1 cellular context compared by ENCODE assay signal in the genomic region with DNA sequence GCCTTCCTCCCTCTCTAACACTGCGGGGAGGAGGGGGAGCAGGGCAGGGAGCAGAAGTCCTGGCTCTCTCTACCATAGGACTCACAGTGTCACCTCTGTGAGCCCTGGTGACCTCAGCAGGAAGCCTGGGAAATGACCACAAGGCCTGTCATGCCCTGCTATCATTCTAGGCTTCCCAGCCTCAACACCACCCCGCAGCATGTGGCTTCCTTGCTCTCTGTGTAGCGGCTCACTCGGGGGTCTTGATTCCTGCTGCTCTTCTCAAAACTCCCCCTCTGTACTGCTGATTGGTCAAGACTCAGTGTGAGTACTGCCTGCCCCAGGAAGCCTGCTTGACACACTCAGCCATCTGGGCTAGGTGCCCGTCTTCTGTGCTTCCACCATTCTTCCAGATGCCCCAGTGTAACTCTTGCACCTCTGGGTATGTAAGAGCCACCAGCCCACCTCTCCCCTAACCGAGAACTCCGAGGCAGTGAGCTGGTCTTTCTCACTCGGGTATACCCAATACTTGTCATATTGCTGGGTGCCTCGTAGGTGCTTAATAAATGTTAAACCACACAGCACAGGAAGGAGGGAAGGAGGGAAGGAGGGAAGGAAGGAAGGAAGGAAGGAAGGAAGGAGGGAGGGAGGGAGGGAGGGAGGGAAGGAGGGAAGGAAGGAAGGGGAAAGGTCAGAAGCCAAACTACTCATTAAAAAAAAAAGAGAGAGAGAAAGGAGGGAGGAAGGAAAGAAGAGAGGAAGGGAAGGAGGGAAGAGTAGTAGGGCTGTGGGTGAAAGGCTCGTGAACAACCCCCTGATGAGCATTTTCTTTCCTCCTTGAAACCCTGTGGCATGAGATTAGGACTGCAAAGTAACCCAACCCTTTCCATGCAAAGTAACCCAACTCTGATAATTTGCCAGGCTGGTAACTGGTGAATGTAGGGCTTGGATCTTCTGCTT.
TF ChIP-seq lines count a peak whose summit lies in the region.

No MANE protein-coding gene starts in this region.

TF ChIP-seq in HepG2, 621 proteins besides CTCF, POLR2A, EP300 and RAD21 (continues in another document):
- TF ChIP-seq KLF16 (CRISPR knock-in tag; IDR thresholded peaks at IDR 0.05) (no peak), PCBP2 (optimal IDR thresholded peaks at IDR 0.05; ENCODE audit: low read depth, low read length, poor library complexity, severe bottlenecking) (peak; percentile 77), ISL2 (CRISPR knock-in tag; IDR thresholded peaks at IDR 0.05) (no peak), DPF2 (CRISPR knock-in tag; IDR thresholded peaks at IDR 0.05; ENCODE audit: borderline replicate concordance, low read depth) (no peak), NR2F6 (IDR thresholded peaks at IDR 0.05) (no peak), NR2F6 (CRISPR knock-in tag; IDR thresholded peaks at IDR 0.05) (peak; percentile 58), JUN (CRISPR knock-in tag; IDR thresholded peaks at IDR 0.05) (no peak), NFIC (IDR thresholded peaks at IDR 0.05; ENCODE audit: low read length) (no peak), SRY (CRISPR knock-in tag; IDR thresholded peaks at IDR 0.05) (no peak), SALL1 (CRISPR knock-in tag; IDR thresholded peaks at IDR 0.05) (peak; percentile 19; the same call in 1 of the 2 replicates), ZNF235 (CRISPR knock-in tag; IDR thresholded peaks at IDR 0.05; ENCODE audit: borderline replicate concordance) (no peak), ZFX (CRISPR knock-in tag; IDR thresholded peaks at IDR 0.05; ENCODE audit: low read depth) (0 out of 2 replicates have a peak, but pooled peaks have one; percentile 54), JUNB (CRISPR knock-in tag; IDR thresholded peaks at IDR 0.05; ENCODE audit: borderline replicate concordance) (no peak), DNMT3B (CRISPR knock-in tag; conservative IDR thresholded peaks at IDR 0.05) (no peak), SRSF4 (IDR thresholded peaks at IDR 0.05; ENCODE audit: low read depth, low read length, poor library complexity, severe bottlenecking) (no peak), ZNF552 (CRISPR knock-in tag; IDR thresholded peaks at IDR 0.05; ENCODE audit: borderline replicate concordance) (no peak), HNRNPK (IDR thresholded peaks at IDR 0.05; ENCODE audit: low read depth, low read length, poor library complexity, severe bottlenecking) (peak; percentile 49), ZNF24 (IDR thresholded peaks at IDR 0.05) (no peak), NR2F1 (CRISPR knock-in tag; IDR thresholded peaks at IDR 0.05) (peak in 1 of 2 experiments; percentile 45; a peak in 1 of 4 replicates), ELF1 (CRISPR knock-in tag; IDR thresholded peaks at IDR 0.05) (no peak), SOX6 (IDR thresholded peaks at IDR 0.05) (no peak), SOX6 (CRISPR knock-in tag; IDR thresholded peaks at IDR 0.05) (0 out of 2 replicates have a peak, but pooled peaks have one; percentile 26), RFXAP (CRISPR knock-in tag; IDR thresholded peaks at IDR 0.05; ENCODE audit: borderline replicate concordance) (no peak), ZNF614 (CRISPR knock-in tag; IDR thresholded peaks at IDR 0.05; ENCODE audit: borderline replicate concordance) (no peak), ELF4 (CRISPR knock-in tag; IDR thresholded peaks at IDR 0.05; ENCODE audit: borderline replicate concordance) (no peak), ZBTB1 (CRISPR knock-in tag; IDR thresholded peaks at IDR 0.05; ENCODE audit: borderline replicate concordance) (no peak)
- TF ChIP-seq, protein P1, sequence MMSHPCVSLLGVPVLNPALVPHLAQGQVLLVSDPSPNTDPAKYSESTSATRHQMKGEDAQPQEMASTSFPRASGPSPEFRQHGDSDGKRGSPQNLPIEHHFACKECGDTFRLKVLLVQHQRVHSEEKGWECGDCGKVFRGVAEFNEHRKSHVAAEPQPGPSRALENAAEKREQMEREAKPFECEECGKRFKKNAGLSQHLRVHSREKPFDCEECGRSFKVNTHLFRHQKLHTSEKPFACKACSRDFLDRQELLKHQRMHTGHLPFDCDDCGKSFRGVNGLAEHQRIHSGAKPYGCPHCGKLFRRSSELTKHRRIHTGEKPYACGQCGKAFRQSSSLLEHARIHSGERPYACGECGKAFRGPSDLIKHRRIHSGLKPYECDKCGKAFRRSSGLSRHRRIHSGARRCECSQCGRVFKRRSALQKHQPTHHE (CRISPR knock-in tag; IDR thresholded peaks at IDR 0.05; ENCODE audit: borderline replicate concordance), result no peak
- TF ChIP-seq, protein P2, sequence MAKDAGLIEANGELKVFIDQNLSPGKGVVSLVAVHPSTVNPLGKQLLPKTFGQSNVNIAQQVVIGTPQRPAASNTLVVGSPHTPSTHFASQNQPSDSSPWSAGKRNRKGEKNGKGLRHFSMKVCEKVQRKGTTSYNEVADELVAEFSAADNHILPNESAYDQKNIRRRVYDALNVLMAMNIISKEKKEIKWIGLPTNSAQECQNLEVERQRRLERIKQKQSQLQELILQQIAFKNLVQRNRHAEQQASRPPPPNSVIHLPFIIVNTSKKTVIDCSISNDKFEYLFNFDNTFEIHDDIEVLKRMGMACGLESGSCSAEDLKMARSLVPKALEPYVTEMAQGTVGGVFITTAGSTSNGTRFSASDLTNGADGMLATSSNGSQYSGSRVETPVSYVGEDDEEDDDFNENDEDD (CRISPR knock-in tag; IDR thresholded peaks at IDR 0.05; ENCODE audit: borderline replicate concordance), result no peak
- TF ChIP-seq, protein P3, sequence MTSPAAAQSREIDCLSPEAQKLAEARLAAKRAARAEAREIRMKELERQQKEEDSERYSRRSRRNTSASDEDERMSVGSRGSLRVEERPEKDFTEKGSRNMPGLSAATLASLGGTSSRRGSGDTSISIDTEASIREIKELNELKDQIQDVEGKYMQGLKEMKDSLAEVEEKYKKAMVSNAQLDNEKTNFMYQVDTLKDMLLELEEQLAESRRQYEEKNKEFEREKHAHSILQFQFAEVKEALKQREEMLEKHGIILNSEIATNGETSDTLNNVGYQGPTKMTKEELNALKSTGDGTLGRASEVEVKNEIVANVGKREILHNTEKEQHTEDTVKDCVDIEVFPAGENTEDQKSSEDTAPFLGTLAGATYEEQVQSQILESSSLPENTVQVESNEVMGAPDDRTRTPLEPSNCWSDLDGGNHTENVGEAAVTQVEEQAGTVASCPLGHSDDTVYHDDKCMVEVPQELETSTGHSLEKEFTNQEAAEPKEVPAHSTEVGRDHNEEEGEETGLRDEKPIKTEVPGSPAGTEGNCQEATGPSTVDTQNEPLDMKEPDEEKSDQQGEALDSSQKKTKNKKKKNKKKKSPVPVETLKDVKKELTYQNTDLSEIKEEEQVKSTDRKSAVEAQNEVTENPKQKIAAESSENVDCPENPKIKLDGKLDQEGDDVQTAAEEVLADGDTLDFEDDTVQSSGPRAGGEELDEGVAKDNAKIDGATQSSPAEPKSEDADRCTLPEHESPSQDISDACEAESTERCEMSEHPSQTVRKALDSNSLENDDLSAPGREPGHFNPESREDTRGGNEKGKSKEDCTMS (CRISPR knock-in tag; conservative IDR thresholded peaks at IDR 0.05), result no peak
- TF ChIP-seq, protein P4, sequence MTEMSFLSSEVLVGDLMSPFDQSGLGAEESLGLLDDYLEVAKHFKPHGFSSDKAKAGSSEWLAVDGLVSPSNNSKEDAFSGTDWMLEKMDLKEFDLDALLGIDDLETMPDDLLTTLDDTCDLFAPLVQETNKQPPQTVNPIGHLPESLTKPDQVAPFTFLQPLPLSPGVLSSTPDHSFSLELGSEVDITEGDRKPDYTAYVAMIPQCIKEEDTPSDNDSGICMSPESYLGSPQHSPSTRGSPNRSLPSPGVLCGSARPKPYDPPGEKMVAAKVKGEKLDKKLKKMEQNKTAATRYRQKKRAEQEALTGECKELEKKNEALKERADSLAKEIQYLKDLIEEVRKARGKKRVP (CRISPR knock-in tag; IDR thresholded peaks at IDR 0.05), result no peak
- TF ChIP-seq, protein P5, sequence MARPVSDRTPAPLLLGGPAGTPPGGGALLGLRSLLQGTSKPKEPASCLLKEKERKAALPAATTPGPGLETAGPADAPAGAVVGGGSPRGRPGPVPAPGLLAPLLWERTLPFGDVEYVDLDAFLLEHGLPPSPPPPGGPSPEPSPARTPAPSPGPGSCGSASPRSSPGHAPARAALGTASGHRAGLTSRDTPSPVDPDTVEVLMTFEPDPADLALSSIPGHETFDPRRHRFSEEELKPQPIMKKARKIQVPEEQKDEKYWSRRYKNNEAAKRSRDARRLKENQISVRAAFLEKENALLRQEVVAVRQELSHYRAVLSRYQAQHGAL (CRISPR knock-in tag; IDR thresholded peaks at IDR 0.05; ENCODE audit: not compliant biosample characterization), result no peak
- TF ChIP-seq, protein P6, sequence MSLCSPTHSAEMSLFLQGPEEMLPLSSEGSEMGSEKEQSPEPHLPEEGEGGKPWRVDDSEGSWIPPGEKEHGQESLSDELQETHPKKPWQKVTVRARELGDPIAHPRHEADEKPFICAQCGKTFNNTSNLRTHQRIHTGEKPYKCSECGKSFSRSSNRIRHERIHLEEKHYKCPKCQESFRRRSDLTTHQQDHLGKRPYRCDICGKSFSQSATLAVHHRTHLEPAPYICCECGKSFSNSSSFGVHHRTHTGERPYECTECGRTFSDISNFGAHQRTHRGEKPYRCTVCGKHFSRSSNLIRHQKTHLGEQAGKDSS (CRISPR knock-in tag; IDR thresholded peaks at IDR 0.05; ENCODE audit: borderline replicate concordance, low read depth), result 0 out of 2 replicates have a peak, but pooled peaks have one; percentile 18
- TF ChIP-seq, protein P7, sequence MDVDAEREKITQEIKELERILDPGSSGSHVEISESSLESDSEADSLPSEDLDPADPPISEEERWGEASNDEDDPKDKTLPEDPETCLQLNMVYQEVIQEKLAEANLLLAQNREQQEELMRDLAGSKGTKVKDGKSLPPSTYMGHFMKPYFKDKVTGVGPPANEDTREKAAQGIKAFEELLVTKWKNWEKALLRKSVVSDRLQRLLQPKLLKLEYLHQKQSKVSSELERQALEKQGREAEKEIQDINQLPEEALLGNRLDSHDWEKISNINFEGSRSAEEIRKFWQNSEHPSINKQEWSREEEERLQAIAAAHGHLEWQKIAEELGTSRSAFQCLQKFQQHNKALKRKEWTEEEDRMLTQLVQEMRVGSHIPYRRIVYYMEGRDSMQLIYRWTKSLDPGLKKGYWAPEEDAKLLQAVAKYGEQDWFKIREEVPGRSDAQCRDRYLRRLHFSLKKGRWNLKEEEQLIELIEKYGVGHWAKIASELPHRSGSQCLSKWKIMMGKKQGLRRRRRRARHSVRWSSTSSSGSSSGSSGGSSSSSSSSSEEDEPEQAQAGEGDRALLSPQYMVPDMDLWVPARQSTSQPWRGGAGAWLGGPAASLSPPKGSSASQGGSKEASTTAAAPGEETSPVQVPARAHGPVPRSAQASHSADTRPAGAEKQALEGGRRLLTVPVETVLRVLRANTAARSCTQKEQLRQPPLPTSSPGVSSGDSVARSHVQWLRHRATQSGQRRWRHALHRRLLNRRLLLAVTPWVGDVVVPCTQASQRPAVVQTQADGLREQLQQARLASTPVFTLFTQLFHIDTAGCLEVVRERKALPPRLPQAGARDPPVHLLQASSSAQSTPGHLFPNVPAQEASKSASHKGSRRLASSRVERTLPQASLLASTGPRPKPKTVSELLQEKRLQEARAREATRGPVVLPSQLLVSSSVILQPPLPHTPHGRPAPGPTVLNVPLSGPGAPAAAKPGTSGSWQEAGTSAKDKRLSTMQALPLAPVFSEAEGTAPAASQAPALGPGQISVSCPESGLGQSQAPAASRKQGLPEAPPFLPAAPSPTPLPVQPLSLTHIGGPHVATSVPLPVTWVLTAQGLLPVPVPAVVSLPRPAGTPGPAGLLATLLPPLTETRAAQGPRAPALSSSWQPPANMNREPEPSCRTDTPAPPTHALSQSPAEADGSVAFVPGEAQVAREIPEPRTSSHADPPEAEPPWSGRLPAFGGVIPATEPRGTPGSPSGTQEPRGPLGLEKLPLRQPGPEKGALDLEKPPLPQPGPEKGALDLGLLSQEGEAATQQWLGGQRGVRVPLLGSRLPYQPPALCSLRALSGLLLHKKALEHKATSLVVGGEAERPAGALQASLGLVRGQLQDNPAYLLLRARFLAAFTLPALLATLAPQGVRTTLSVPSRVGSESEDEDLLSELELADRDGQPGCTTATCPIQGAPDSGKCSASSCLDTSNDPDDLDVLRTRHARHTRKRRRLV (CRISPR knock-in tag; IDR thresholded peaks at IDR 0.05), result no peak
- TF ChIP-seq, protein P8, sequence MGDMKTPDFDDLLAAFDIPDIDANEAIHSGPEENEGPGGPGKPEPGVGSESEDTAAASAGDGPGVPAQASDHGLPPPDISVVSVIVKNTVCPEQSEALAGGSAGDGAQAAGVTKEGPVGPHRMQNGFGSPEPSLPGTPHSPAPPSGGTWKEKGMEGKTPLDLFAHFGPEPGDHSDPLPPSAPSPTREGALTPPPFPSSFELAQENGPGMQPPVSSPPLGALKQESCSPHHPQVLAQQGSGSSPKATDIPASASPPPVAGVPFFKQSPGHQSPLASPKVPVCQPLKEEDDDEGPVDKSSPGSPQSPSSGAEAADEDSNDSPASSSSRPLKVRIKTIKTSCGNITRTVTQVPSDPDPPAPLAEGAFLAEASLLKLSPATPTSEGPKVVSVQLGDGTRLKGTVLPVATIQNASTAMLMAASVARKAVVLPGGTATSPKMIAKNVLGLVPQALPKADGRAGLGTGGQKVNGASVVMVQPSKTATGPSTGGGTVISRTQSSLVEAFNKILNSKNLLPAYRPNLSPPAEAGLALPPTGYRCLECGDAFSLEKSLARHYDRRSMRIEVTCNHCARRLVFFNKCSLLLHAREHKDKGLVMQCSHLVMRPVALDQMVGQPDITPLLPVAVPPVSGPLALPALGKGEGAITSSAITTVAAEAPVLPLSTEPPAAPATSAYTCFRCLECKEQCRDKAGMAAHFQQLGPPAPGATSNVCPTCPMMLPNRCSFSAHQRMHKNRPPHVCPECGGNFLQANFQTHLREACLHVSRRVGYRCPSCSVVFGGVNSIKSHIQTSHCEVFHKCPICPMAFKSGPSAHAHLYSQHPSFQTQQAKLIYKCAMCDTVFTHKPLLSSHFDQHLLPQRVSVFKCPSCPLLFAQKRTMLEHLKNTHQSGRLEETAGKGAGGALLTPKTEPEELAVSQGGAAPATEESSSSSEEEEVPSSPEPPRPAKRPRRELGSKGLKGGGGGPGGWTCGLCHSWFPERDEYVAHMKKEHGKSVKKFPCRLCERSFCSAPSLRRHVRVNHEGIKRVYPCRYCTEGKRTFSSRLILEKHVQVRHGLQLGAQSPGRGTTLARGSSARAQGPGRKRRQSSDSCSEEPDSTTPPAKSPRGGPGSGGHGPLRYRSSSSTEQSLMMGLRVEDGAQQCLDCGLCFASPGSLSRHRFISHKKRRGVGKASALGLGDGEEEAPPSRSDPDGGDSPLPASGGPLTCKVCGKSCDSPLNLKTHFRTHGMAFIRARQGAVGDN (CRISPR knock-in tag; IDR thresholded peaks at IDR 0.05), result peak; percentile 35
- TF ChIP-seq, protein P9, sequence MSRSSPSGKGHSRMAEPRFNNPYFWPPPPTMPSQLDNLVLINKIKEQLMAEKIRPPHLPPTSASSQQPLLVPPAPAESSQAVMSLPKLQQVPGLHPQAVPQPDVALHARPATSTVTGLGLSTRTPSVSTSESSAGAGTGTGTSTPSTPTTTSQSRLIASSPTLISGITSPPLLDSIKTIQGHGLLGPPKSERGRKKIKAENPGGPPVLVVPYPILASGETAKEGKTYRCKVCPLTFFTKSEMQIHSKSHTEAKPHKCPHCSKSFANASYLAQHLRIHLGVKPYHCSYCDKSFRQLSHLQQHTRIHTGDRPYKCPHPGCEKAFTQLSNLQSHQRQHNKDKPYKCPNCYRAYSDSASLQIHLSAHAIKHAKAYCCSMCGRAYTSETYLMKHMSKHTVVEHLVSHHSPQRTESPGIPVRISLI (CRISPR knock-in tag; IDR thresholded peaks at IDR 0.05; ENCODE audit: borderline replicate concordance), result no peak
